Comparison of ENCODE assay signal across 9 cellular contexts in genomic region chr15:63506537-63507035, GRCh38. TPM values are rescaled to one million over a fixed set of nuclear protein-coding genes. Genes with fewer than 3 reads are reported as not detected.
A peak's percentile ranks its signal among the peaks of the same experiment; 100 is the strongest.
DNase-seq lines count a peak whose midpoint lies in the region; ATAC-seq and TF ChIP-seq lines count a peak whose summit lies in the region.
"Had no signal": no experiment of that assay in that cellular context is flagged by ENCODE, and none has a peak within 500 bp of the region (broad histone marks: within the 10 kb centered on the region; RNA-seq: fewer than 3 reads in every experiment).

No MANE protein-coding gene starts in this region.

- H3K4me1 Mint-ChIP-seq in stimulated activated naive B cell treated with anti-CD40 and anti-IgM and Interleukin-4, amounts not matched to agents 10 μg/mL and 1 μg/mL and 100 μg/mL, for 72 hours = peaks cover 53 to 74% of the 10 kb centered on the region in 2 donors

- H3K4me3 ChIP-seq in fibroblast of pulmonary artery (replicated peaks; ENCODE audit: low read depth, low read length) = peak overlapping the region; percentile 81

- no peak for TF ChIP-seq CTCF in fibroblast of pulmonary artery (IDR thresholded peaks at IDR 0.05; ENCODE audit: low read length, missing control alignments)

- H3K27ac Mint-ChIP-seq in stimulated activated naive B cell treated with anti-CD40 and anti-IgM and Interleukin-4, amounts not matched to agents 10 μg/mL and 1 μg/mL and 100 μg/mL, for 72 hours = peak overlapping the region; percentile 39

- no peaks in the 10 kb centered on the region for H3K9me3 Mint-ChIP-seq in stimulated activated naive B cell treated with anti-CD40 and anti-IgM and Interleukin-4, amounts not matched to agents 10 μg/mL and 1 μg/mL and 100 μg/mL, for 72 hours

- intact Hi-C loops in left colon (cut with DNase I, micrococcal nuclease) = no loop called here

- H3K4me3 Mint-ChIP-seq in stimulated activated naive B cell treated with anti-CD40 and anti-IgM and Interleukin-4, amounts not matched to agents 10 μg/mL and 1 μg/mL and 100 μg/mL, for 72 hours = peak overlapping the region; percentile 84 to 86

- no peaks in the 10 kb centered on the region for H3K27me3 Mint-ChIP-seq in stimulated activated naive B cell treated with anti-CD40 and anti-IgM and Interleukin-4, amounts not matched to agents 10 μg/mL and 1 μg/mL and 100 μg/mL, for 72 hours

- H3K36me3 Mint-ChIP-seq in stimulated activated naive B cell treated with anti-CD40 and anti-IgM and Interleukin-4, amounts not matched to agents 10 μg/mL and 1 μg/mL and 100 μg/mL, for 72 hours = peaks cover 0 to 6% of the 10 kb centered on the region in 2 donors

- no peak for ATAC-seq in stimulated activated naive B cell treated with anti-CD40 and anti-IgM and Interleukin-4, amounts not matched to agents 10 μg/mL and 1 μg/mL and 100 μg/mL, for 72 hours (replicated peaks)
- no peak for ATAC-seq in GM19023 (IDR thresholded peaks at IDR 0.05; ENCODE audit: unreplicated experiment)
- no peak for ATAC-seq in GM21381 (IDR thresholded peaks at IDR 0.05; ENCODE audit: unreplicated experiment)
- no peak for ATAC-seq in left colon

- peak; percentile 25 to 26 for DNase-seq in activated CD4-positive, alpha-beta T cell treated with anti-CD3 and anti-CD28 coated beads for 4 hours
- DNase-seq in activated CD4-positive, alpha-beta T cell treated with anti-CD3 and anti-CD28 coated beads, Interleukin-2, amount 50 U/mL, for 4 hours = no peak
- DNase-seq in SK-N-DZ (ENCODE audit: low spot score) = peak; percentile 35
- DNase-seq in fibroblast of pulmonary artery (ENCODE audit: low read depth) = no peak
- DNase-seq in stimulated activated naive B cell treated with anti-CD40 and anti-IgM and Interleukin-4, amounts not matched to agents 10 μg/mL and 1 μg/mL and 100 μg/mL, for 72 hours = no peak
- DNase-seq in left colon = no peak
- DNase-seq: NCI-H2171 had no signal

RNA-seq across cellular contexts. Expression of gene USP3, which starts 2.2 kb away (rescaled TPM):
- polyA plus RNA-seq in SK-N-DZ (2014; cell fraction: cytosol; rRNA removed) = 39.4 and 44.9 TPM in 2 replicates
- 66.3 and 91.6 TPM in 2 replicates for polyA plus RNA-seq in SK-N-DZ (2014; cell fraction: nucleus; rRNA removed)
- 10 to 100 TPM; 74.7 to 79.9 TPM for total RNA-seq in left colon

Comparison
In these comparisons a context has a peak if more than half of its experiments do, and no peak if none do; other contexts are left out.
1. DNase-seq: peak in activated CD4-positive, alpha-beta T cell treated with anti-CD3 and anti-CD28 coated beads for 4 hours (2 of 2) and SK-N-DZ (single experiment); none in activated CD4-positive, alpha-beta T cell treated with anti-CD3 and anti-CD28 coated beads, Interleukin-2, amount 50 U/mL, for 4 hours (0 of 2), fibroblast of pulmonary artery (single experiment), stimulated activated naive B cell treated with anti-CD40 and anti-IgM and Interleukin-4, amounts not matched to agents 10 μg/mL and 1 μg/mL and 100 μg/mL, for 72 hours (single experiment) and left colon (0 of 2).